Comparison of ENCODE assay signal across 1 cellular context in the genomic region with DNA sequence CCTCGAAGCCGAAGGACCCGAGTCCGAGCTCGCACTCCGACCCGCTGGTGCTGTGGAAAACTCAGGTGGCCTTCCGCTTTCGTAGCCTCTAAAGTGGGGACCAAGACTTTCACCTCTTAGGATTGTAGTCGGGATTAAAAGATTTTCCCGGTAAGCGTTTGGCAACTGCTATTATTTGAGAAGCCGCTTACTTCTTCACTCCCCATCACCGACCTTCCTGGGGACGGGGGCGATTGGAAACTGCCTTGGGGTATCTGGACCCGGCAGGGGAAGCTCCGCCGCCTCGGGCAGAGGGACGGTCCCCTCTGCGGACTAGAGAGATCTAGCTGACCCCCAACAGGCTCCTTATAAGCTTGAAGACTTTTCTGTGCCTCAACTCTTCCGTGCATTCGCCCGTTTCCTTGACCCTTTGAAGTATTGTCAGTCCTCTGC.
TF ChIP-seq lines count a peak whose summit lies in the region.

No MANE protein-coding gene starts in this region.

TF ChIP-seq in IMR-90, 13 proteins besides CTCF, POLR2A, EP300 and RAD21 (continued from another document):
- TF ChIP-seq RCOR1 (IDR thresholded peaks at IDR 0.05; ENCODE audit: insufficient replicate concordance, low read length) (no peak), MAZ (IDR thresholded peaks at IDR 0.05; ENCODE audit: borderline replicate concordance, low read depth, low read length) (no peak), MXI1 (IDR thresholded peaks at IDR 0.05; ENCODE audit: borderline replicate concordance, low read depth, low read length) (no peak), SMC3 (IDR thresholded peaks at IDR 0.05; ENCODE audit: low read depth, low read length) (no peak)
